Comparison of ENCODE assay signal across 22 cellular contexts in the genomic region with DNA sequence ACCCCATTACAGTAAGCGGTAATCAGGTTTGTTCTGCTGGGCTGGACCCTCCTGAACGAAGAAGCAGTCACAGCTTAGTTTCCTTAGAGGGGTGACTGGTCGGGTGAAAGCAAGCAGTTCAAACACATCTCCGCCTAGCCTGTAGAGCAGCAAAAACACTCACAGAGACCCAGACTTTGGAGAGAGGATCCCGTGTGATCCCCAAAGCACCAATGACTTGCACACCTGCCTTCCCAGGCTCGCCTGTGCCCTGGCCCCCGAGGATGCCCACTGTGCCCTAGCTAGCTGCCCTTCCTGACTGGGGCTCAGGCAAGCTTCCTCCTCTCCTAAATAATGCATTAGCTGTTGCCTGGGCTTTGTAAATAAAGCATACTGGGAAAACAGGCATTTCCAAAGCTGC. TPM values are rescaled to one million over a fixed set of nuclear protein-coding genes. Genes with fewer than 3 reads are reported as not detected.
DNase-seq lines count a peak whose midpoint lies in the region; ATAC-seq and TF ChIP-seq lines count a peak whose summit lies in the region.
"Had no signal": no experiment of that assay in that cellular context is flagged by ENCODE, and none has a peak within 500 bp of the region (broad histone marks: within the 10 kb centered on the region; RNA-seq: fewer than 3 reads in every experiment).

No MANE protein-coding gene starts in this region.

- intact Hi-C loops in lower lobe of right lung (cut with DNase I), result no loop called here

- peaks cover 59% of the 10 kb centered on the region for H3K36me3 Mint-ChIP-seq in stimulated activated memory B cell treated with anti-CD40 and anti-IgM and Interleukin-4, amounts not matched to agents 10 μg/mL and 1 μg/mL and 100 μg/mL, for 72 hours
- no peaks in the 10 kb centered on the region for H3K36me3 Mint-ChIP-seq in nephron progenitor cell (ENCODE audit: low read depth)
- H3K36me3 Mint-ChIP-seq: CD8-positive, alpha-beta T cell had no signal

- peak overlapping the region; percentile 58 for H3K27ac ChIP-seq in lower lobe of right lung
- H3K27ac ChIP-seq: BLaER1 treated with 17β-estradiol and CSF1 and Interleukin-3, amounts not matched to agents 10 nM and 100 nM had no signal

- H3K27me3 Mint-ChIP-seq in stimulated activated memory B cell treated with anti-CD40 and anti-IgM and Interleukin-4, amounts not matched to agents 10 μg/mL and 1 μg/mL and 100 μg/mL, for 72 hours, result no peaks in the 10 kb centered on the region
- peaks cover 37% of the 10 kb centered on the region for H3K27me3 Mint-ChIP-seq in nephron progenitor cell (ENCODE audit: low read depth, poor library complexity)

- ATAC-seq in lower lobe of right lung, result no peak
- no peak for ATAC-seq in stimulated activated memory B cell treated with anti-CD40 and anti-IgM and Interleukin-4, amounts not matched to agents 10 μg/mL and 1 μg/mL and 100 μg/mL, for 72 hours
- ATAC-seq: CD8-positive, alpha-beta T cell had no signal

- TF ChIP-seq CTCF in lower lobe of right lung (IDR thresholded peaks at IDR 0.05) (no peak), nephron progenitor cell (IDR thresholded peaks at IDR 0.05) (no peak)

- no peak overlapping the region for H3K4me3 Mint-ChIP-seq in stimulated activated memory B cell treated with anti-CD40 and anti-IgM and Interleukin-4, amounts not matched to agents 10 μg/mL and 1 μg/mL and 100 μg/mL, for 72 hours
- no peak overlapping the region for H3K4me3 Mint-ChIP-seq in nephron progenitor cell
- H3K4me3 Mint-ChIP-seq: CD8-positive, alpha-beta T cell had no signal

- H3K27ac Mint-ChIP-seq in stimulated activated memory B cell treated with anti-CD40 and anti-IgM and Interleukin-4, amounts not matched to agents 10 μg/mL and 1 μg/mL and 100 μg/mL, for 72 hours, result peak overlapping the region; percentile 42
- H3K27ac Mint-ChIP-seq in nephron progenitor cell, result no peak overlapping the region
- H3K27ac Mint-ChIP-seq: CD8-positive, alpha-beta T cell had no signal

- no peaks in the 10 kb centered on the region for H3K36me3 ChIP-seq in lower lobe of right lung

- H3K4me1 Mint-ChIP-seq in stimulated activated memory B cell treated with anti-CD40 and anti-IgM and Interleukin-4, amounts not matched to agents 10 μg/mL and 1 μg/mL and 100 μg/mL, for 72 hours, result peaks cover 7% of the 10 kb centered on the region
- H3K4me1 Mint-ChIP-seq in nephron progenitor cell, result peaks cover 27% of the 10 kb centered on the region

- no peaks in the 10 kb centered on the region for H3K27me3 ChIP-seq in lower lobe of right lung (ENCODE audit: low read depth)
- H3K27me3 ChIP-seq: BLaER1 treated with 17β-estradiol and CSF1 and Interleukin-3, amounts not matched to agents 10 nM and 100 nM had no signal

- no peaks in the 10 kb centered on the region for H3K4me1 ChIP-seq in lower lobe of right lung
- H3K4me1 ChIP-seq: BLaER1 treated with 17β-estradiol and CSF1 and Interleukin-3, amounts not matched to agents 10 nM and 100 nM had no signal

- DNase-seq in activated CD8-positive, alpha-beta memory T cell treated with anti-CD3 and anti-CD28 coated beads, Interleukin-2, amount 50 U/mL, for 48 hours, result peak; percentile 8
- no peak for DNase-seq in activated CD8-positive, alpha-beta memory T cell treated with anti-CD3 and anti-CD28 coated beads, Interleukin-2, amount 50 U/mL, for 4 hours
- DNase-seq in lower lobe of right lung (no peak), NCI-H2171 treated with DMSO at 0.1 percent for 48 hours (lab: John Stamatoyannopoulos, UW) (no peak), NCI-H748 treated with DMSO at 0.1 percent for 48 hours (lab: John Stamatoyannopoulos, UW) (no peak), nephron progenitor cell (no peak), DMS153 treated with DMSO at 0.1 percent for 48 hours (lab: John Stamatoyannopoulos, UW; ENCODE audit: unreplicated experiment) (no peak)
- DNase-seq: 8988T, DMS153, GDM1, GOT3, KG1, NCI-H1092 treated with DMSO at 0.1 percent for 48 hours, NCI-H1436 treated with DMSO at 0.1 percent for 48 hours, NCI-H1930, NCI-H226, NCI-H510A treated with DMSO at 0.1 percent for 48 hours, NCI-H82, SIG-M5 had no signal

- no peaks in the 10 kb centered on the region for H3K9me3 ChIP-seq in lower lobe of right lung
- H3K9me3 ChIP-seq: BLaER1 treated with 17β-estradiol and CSF1 and Interleukin-3, amounts not matched to agents 10 nM and 100 nM had no signal

- no peaks in the 10 kb centered on the region for H3K9me3 Mint-ChIP-seq in stimulated activated memory B cell treated with anti-CD40 and anti-IgM and Interleukin-4, amounts not matched to agents 10 μg/mL and 1 μg/mL and 100 μg/mL, for 72 hours
- H3K9me3 Mint-ChIP-seq in nephron progenitor cell, result no peaks in the 10 kb centered on the region
- H3K9me3 Mint-ChIP-seq: CD8-positive, alpha-beta T cell had no signal

- peak overlapping the region; percentile 35 for H3K4me3 ChIP-seq in lower lobe of right lung
- H3K4me3 ChIP-seq: BLaER1 treated with 17β-estradiol and CSF1 and Interleukin-3, amounts not matched to agents 10 nM and 100 nM had no signal

RNA-seq across cellular contexts. Expression of a gene that starts 5.0 kb away (rescaled TPM):
- total RNA-seq in lower lobe of right lung, result 3.3 TPM
- total RNA-seq: CD8-positive, alpha-beta T cell had no signal
